ENCODE assay signal across 8 cellular contexts in genomic region chr18:25164211-25164836, GRCh38.
A peak's percentile ranks its signal among the peaks of the same experiment; 100 is the strongest.
DNase-seq lines count a peak whose midpoint lies in the region; ATAC-seq and TF ChIP-seq lines count a peak whose summit lies in the region.

No MANE protein-coding gene starts in this region.

- H3K23me2 ChIP-seq in H9 (ENCODE audit: insufficient read length, low read depth, low read length, poor library complexity, severe bottlenecking) = no peaks in the 10 kb centered on the region

- no peak overlapping the region for H3K4me2 ChIP-seq in H9 (ENCODE audit: insufficient read depth, insufficient read length, low read length)

- H3K27me3 ChIP-seq in right atrium auricular region (no peaks in the 10 kb centered on the region), SJCRH30 (no peaks in the 10 kb centered on the region), H7 (ENCODE audit: control insufficient read depth, insufficient read depth, low read length) (no peaks in the 10 kb centered on the region), H9 (ENCODE audit: insufficient read depth, low read length) (no peaks in the 10 kb centered on the region)

- no peak overlapping the region for H2AK5ac ChIP-seq in H9 (ENCODE audit: insufficient read length, low read length)

- peak; percentile 42 for ATAC-seq in GM21515 (IDR thresholded peaks at IDR 0.05; ENCODE audit: unreplicated experiment)

- H3K36me3 Mint-ChIP-seq in H9 (ENCODE audit: insufficient read depth in 1 of 3, low read depth in 3 of 3) = no peaks in the 10 kb centered on the region

- no peaks in the 10 kb centered on the region for H3K36me3 ChIP-seq in right atrium auricular region
- no peaks in the 10 kb centered on the region for H3K36me3 ChIP-seq in SJCRH30
- no peaks in the 10 kb centered on the region for H3K36me3 ChIP-seq in H7 (replicated peaks; ENCODE audit: control insufficient read depth, insufficient read depth, low read length)

- H3T11ph ChIP-seq in H9 (ENCODE audit: low read length) = no peak overlapping the region

- H2BK120ac ChIP-seq in H9 (ENCODE audit: low read depth, low read length, poor library complexity, severe bottlenecking) = no peak overlapping the region

- TF ChIP-seq CTCF in GM10248 (IDR thresholded peaks at IDR 0.05; ENCODE audit: control extremely low read depth, extremely low read depth, low read depth, missing control alignments) (no peak), right atrium auricular region (IDR thresholded peaks at IDR 0.05) (no peak), H9 (conservative IDR thresholded peaks at IDR 0.05) (no peak)

- H2BK12ac ChIP-seq in H9 (ENCODE audit: insufficient read length, low read depth, low read length) = no peak overlapping the region

- DNase-seq in GM10248 (ENCODE audit: extremely low spot score) = peak; percentile 14
- DNase-seq in NCI-H69 (lab: John Stamatoyannopoulos, UW) = peak; percentile 52
- DNase-seq in right atrium auricular region (ENCODE audit: low spot score) = no peak
- no peak for DNase-seq in SJCRH30
- no peak for DNase-seq in H7
- DNase-seq in H9 = no peak
- no peak for DNase-seq in stimulated activated CD8-positive, alpha-beta memory T cell treated with anti-CD3 and anti-CD28 coated beads, Interleukin-4, amount 100 ng/mL, for 48 hours

- H3K4ac ChIP-seq in H9 (ENCODE audit: low read depth, low read length) = no peak overlapping the region

- H2BK20ac ChIP-seq in H9 (ENCODE audit: low read depth, low read length, poor library complexity, severe bottlenecking) = no peak overlapping the region

- no peak overlapping the region for H3K9ac ChIP-seq in H9 (ENCODE audit: extremely low read depth, insufficient read length, low read length)

- no peak overlapping the region for H4K5ac ChIP-seq in H9 (ENCODE audit: insufficient read length, low read depth, low read length)

- H2AFZ ChIP-seq in H9 (ENCODE audit: low read length) = no peak overlapping the region

- H4K20me1 ChIP-seq in H9 (ENCODE audit: control insufficient read depth, insufficient read depth, insufficient read length) = no peaks in the 10 kb centered on the region

- H3K9me3 ChIP-seq in right atrium auricular region = no peaks in the 10 kb centered on the region
- no peaks in the 10 kb centered on the region for H3K9me3 ChIP-seq in SJCRH30 (replicated peaks)
- H3K9me3 ChIP-seq in H9 (ENCODE audit: control insufficient read depth, low read depth, low read length) = no peaks in the 10 kb centered on the region

- H3K4me1 Mint-ChIP-seq in H9 = peaks cover 6 to 16% of the 10 kb centered on the region in 2 experiments

- no peak overlapping the region for H3K18ac ChIP-seq in H9 (ENCODE audit: insufficient read length, low read depth, low read length)

- H2BK5ac ChIP-seq in H9 (ENCODE audit: insufficient read length, low read length) = no peak overlapping the region

- no peak overlapping the region for H4K91ac ChIP-seq in H9 (ENCODE audit: insufficient read length, low read depth, low read length)

- H3K27me3 Mint-ChIP-seq in H9 (ENCODE audit: low read depth) = no peaks in the 10 kb centered on the region; the same call in 1 of the 2 replicates

- H3K79me2 ChIP-seq in H9 (ENCODE audit: insufficient read depth, low read length) = no peaks in the 10 kb centered on the region

- H4K8ac ChIP-seq in H9 (replicated peaks; ENCODE audit: insufficient read length, low read depth, low read length) = no peak overlapping the region

- H3K56ac ChIP-seq in H9 (ENCODE audit: insufficient read length, low read depth, low read length) = no peak overlapping the region

- no peak overlapping the region for H3K4me3 Mint-ChIP-seq in H9

- H3K79me1 ChIP-seq in H9 (ENCODE audit: insufficient read depth, low read depth, low read length, poor library complexity, severe bottlenecking) = no peaks in the 10 kb centered on the region

- WGBS in H9 (ENCODE audit: extremely low coverage, insufficient read length, low lambda C conversion rate) = no CpG with 5 or more reads among the region's 6 CpGs

- H2BK15ac ChIP-seq in H9 (ENCODE audit: low read depth, low read length) = no peak overlapping the region

- no peak overlapping the region for H3K14ac ChIP-seq in H9 (ENCODE audit: insufficient read depth, low read length)

- H3K4me1 ChIP-seq in right atrium auricular region (peaks cover 0 to 31% of the 10 kb centered on the region in 2 donors), SJCRH30 (peaks cover 10% of the 10 kb centered on the region), H9 (ENCODE audit: insufficient read depth, low read length) (no peaks in the 10 kb centered on the region)

- H3K27ac Mint-ChIP-seq in H9 = no peak overlapping the region

- H3K9me3 Mint-ChIP-seq in H9 = no peaks in the 10 kb centered on the region

- H3K27ac ChIP-seq in right atrium auricular region (peak overlapping the region; percentile 37 to 49), SJCRH30 (no peak overlapping the region; the same call in 1 of the 2 replicates), H9 (ENCODE audit: insufficient read length, low read depth, low read length) (no peak overlapping the region)

- H3K23ac ChIP-seq in H9 (ENCODE audit: insufficient read length, low read depth, low read length) = no peak overlapping the region

- CTCF ChIA-PET in GM10248 (lab: Yijun Ruan, JAX) = interaction anchor here (1.1 kb wide), 1 partner anchor 15 kb away, joined by 3 read pairs; no protein-coding TSS in a partner anchor

- POLR2A ChIA-PET in GM10248 (lab: Yijun Ruan, JAX) = no interaction called here

- H3K4me3 ChIP-seq in right atrium auricular region (peak overlapping the region; percentile 29 to 42), SJCRH30 (no peak overlapping the region), H7 (ENCODE audit: insufficient read depth, low read depth, low read length) (no peak overlapping the region)

Comparison
In these comparisons a context has a peak if more than half of its experiments do, and no peak if none do; other contexts are left out.
1. DNase-seq: peak in GM10248 (single experiment) and NCI-H69 (single experiment); none in right atrium auricular region (single experiment), SJCRH30 (0 of 2), H7 (single experiment), H9 (single experiment) and stimulated activated CD8-positive, alpha-beta memory T cell treated with anti-CD3 and anti-CD28 coated beads, Interleukin-4, amount 100 ng/mL, for 48 hours (single experiment).
2. H3K27ac ChIP-seq: peak in right atrium auricular region (2 of 2); none in SJCRH30 (single experiment) and H9 (single experiment).
3. H3K4me3 ChIP-seq: peak in right atrium auricular region (2 of 2); none in SJCRH30 (single experiment) and H7 (single experiment).